1 cellular context compared by ENCODE assay signal in the genomic region with DNA sequence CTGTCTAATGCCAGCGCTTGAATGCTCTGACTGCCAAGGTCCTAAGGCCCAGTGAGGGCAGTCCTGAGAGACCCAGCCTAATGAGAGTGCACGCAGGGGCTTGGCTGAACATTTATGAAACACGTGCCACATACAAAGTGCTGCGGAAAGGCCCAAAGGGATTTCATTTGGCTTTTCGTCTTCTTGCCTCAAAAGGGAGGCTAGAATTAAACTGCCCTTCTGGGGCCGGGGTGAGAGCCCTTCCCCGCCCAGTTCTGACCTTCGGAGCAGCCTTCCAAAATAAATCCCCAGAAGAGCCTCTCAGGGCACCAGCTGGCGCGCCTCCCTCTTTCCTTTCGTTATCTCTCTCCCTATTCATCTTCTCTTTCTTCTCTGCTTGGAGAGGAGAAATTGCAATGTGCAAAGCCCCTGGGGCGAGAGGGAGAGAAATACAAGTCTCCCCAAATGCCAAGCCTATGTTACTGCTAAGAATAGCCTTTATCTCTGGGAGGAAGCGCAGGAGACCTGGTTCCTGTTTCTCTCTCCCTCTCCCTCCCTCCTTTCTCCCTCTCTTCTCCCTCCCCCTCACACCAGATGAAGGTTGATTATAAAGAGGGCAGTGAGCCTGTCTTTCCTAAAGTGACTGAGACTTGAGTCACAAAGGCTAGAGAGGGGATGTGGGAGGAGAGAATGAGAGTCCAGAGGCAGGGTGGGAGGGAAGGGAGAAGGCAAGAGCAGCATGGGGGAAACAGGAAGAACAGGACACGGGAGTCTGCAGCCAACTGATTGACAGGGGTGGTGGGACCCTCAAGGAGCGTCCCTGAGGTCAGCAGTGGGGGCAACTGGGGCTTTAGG.
TF ChIP-seq lines count a peak whose summit lies in the region.

No MANE protein-coding gene starts in this region.

TF ChIP-seq in K562, 482 proteins besides CTCF, POLR2A, EP300 and RAD21 (continued from another document):
- TF ChIP-seq VEZF1 (CRISPR knock-in tag; IDR thresholded peaks at IDR 0.05): peak; percentile 72
- TF ChIP-seq, protein P1, sequence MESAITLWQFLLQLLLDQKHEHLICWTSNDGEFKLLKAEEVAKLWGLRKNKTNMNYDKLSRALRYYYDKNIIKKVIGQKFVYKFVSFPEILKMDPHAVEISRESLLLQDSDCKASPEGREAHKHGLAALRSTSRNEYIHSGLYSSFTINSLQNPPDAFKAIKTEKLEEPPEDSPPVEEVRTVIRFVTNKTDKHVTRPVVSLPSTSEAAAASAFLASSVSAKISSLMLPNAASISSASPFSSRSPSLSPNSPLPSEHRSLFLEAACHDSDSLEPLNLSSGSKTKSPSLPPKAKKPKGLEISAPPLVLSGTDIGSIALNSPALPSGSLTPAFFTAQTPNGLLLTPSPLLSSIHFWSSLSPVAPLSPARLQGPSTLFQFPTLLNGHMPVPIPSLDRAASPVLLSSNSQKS (CRISPR knock-in tag; IDR thresholded peaks at IDR 0.05): no peak
- TF ChIP-seq CEBPB (tag; IDR thresholded peaks at IDR 0.05): 0 out of 2 replicates have a peak, but pooled peaks have one; percentile 31
- peak; percentile 65; the same call in 1 of the 2 replicates for TF ChIP-seq ZNF444 (CRISPR knock-in tag; IDR thresholded peaks at IDR 0.05)
- TF ChIP-seq PHB (CRISPR knock-in tag; IDR thresholded peaks at IDR 0.05): no peak
- 0 out of 2 replicates have a peak, but pooled peaks have one; percentile 24 for TF ChIP-seq RNF2 (IDR thresholded peaks at IDR 0.05)
- TF ChIP-seq BRF1 (IDR thresholded peaks at IDR 0.05; ENCODE audit: borderline replicate concordance, extremely low read depth, insufficient read length): no peak
- TF ChIP-seq, protein P2, sequence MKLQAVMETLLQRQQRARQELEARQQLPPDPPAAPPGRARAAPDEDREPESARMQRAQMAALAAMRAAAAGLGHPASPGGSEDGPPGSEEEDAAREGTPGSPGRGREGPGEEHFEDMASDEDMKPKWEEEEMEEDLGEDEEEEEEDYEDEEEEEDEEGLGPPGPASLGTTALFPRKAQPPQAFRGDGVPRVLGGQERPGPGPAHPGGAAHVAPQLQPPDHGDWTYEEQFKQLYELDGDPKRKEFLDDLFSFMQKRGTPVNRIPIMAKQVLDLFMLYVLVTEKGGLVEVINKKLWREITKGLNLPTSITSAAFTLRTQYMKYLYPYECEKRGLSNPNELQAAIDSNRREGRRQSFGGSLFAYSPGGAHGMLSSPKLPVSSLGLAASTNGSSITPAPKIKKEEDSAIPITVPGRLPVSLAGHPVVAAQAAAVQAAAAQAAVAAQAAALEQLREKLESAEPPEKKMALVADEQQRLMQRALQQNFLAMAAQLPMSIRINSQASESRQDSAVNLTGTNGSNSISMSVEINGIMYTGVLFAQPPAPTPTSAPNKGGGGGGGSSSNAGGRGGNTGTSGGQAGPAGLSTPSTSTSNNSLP (IDR thresholded peaks at IDR 0.05; ENCODE audit: borderline replicate concordance, low read depth, low read length): no peak
- TF ChIP-seq, protein P3, sequence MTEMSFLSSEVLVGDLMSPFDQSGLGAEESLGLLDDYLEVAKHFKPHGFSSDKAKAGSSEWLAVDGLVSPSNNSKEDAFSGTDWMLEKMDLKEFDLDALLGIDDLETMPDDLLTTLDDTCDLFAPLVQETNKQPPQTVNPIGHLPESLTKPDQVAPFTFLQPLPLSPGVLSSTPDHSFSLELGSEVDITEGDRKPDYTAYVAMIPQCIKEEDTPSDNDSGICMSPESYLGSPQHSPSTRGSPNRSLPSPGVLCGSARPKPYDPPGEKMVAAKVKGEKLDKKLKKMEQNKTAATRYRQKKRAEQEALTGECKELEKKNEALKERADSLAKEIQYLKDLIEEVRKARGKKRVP (CRISPR knock-in tag; IDR thresholded peaks at IDR 0.05): no peak
- no peak for TF ChIP-seq ZNF707 (CRISPR knock-in tag; conservative IDR thresholded peaks at IDR 0.05)
- TF ChIP-seq ZNF717 (CRISPR knock-in tag; IDR thresholded peaks at IDR 0.05): no peak
- TF ChIP-seq, protein P4, sequence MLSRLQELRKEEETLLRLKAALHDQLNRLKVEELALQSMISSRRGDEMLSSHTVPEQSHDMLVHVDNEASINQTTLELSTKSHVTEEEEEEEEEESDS (CRISPR knock-in tag; IDR thresholded peaks at IDR 0.05): no peak
- TF ChIP-seq, protein P5, sequence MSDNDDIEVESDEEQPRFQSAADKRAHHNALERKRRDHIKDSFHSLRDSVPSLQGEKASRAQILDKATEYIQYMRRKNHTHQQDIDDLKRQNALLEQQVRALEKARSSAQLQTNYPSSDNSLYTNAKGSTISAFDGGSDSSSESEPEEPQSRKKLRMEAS (CRISPR knock-in tag; IDR thresholded peaks at IDR 0.05): peak; percentile 50; the same call in 1 of the 2 replicates
- TF ChIP-seq CEBPG (CRISPR knock-in tag; IDR thresholded peaks at IDR 0.05): no peak
- no peak for TF ChIP-seq CEBPG (tag; conservative IDR thresholded peaks at IDR 0.05 in 1 of 2, IDR thresholded peaks at IDR 0.05 in 1 of 2)
- TF ChIP-seq ZNF507 (tag; conservative IDR thresholded peaks at IDR 0.05): no peak
- no peak for TF ChIP-seq ZFPM2 (CRISPR knock-in tag; IDR thresholded peaks at IDR 0.05)
- TF ChIP-seq KLF16 (IDR thresholded peaks at IDR 0.05): no peak
- no peak for TF ChIP-seq NR3C1 (CRISPR knock-in tag; IDR thresholded peaks at IDR 0.05)
- peak; percentile 29; the same call in 1 of the 2 replicates for TF ChIP-seq JUND (IDR thresholded peaks at IDR 0.05; ENCODE audit: borderline replicate concordance, low read depth, low read length)
- no peak; the same call in 2 of the 3 replicates for TF ChIP-seq JUND (tag; IDR thresholded peaks at IDR 0.05; ENCODE audit: borderline replicate concordance, low read depth, low read length)
- no peak for TF ChIP-seq PPARD (CRISPR knock-in tag; IDR thresholded peaks at IDR 0.05)
- TF ChIP-seq, protein P6, sequence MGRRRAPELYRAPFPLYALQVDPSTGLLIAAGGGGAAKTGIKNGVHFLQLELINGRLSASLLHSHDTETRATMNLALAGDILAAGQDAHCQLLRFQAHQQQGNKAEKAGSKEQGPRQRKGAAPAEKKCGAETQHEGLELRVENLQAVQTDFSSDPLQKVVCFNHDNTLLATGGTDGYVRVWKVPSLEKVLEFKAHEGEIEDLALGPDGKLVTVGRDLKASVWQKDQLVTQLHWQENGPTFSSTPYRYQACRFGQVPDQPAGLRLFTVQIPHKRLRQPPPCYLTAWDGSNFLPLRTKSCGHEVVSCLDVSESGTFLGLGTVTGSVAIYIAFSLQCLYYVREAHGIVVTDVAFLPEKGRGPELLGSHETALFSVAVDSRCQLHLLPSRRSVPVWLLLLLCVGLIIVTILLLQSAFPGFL (CRISPR knock-in tag; IDR thresholded peaks at IDR 0.05): no peak
- no peak for TF ChIP-seq KAT2B (IDR thresholded peaks at IDR 0.05; ENCODE audit: low read depth, low read length)
TF ChIP-seq in K562: peak in this region for 42.
